Comparison of ENCODE assay signal across 1 cellular context in the genomic region with DNA sequence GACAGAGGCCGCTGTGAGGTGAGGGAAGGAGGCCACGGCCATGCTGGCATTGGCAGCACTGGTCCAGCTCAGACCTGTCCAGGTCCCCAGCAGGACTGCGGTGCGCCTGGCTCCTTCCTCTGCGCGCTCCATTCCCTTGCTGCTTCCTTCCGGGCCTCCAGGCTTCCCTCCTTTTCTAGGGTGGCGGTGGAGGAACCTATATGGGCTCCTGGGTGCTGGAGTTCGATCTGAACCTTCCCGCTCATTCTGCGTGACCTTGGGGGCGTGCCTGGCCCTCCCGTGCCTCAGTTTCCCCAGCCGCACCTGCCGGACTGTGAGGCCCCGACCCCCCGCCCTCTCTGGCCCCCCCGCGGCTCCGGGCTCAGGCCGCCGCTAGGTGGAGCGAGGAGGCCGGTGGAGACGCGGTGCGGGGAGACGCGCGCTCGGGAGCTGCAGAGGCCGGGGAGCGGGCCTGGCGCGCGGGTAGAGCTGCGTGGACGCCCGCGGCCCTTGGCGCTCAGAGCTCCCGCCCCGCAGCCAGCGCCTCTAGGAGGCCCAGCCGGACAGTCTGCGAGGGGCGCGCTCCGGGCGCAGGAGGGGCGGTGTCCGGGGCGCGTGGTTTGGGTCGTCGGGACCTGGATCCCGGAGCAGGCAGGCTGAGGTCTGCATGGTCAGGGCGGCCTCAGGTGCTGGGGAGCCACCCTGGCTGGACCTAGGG.
A peak's percentile ranks its signal among the peaks of the same experiment; 100 is the strongest.
TF ChIP-seq lines count a peak whose summit lies in the region.

No MANE protein-coding gene starts in this region.

TF ChIP-seq in HepG2, 621 proteins besides CTCF, POLR2A, EP300 and RAD21 (continued from another document and continues in another):
- TF ChIP-seq SP4 (CRISPR knock-in tag; IDR thresholded peaks at IDR 0.05), result no peak
- TF ChIP-seq SALL2 (CRISPR knock-in tag; IDR thresholded peaks at IDR 0.05), result no peak
- no peak for TF ChIP-seq ZC3H13 (CRISPR knock-in tag; IDR thresholded peaks at IDR 0.05)
- peak; percentile 52; the same call in 1 of the 2 replicates for TF ChIP-seq ZNF501 (CRISPR knock-in tag; IDR thresholded peaks at IDR 0.05)
- no peak for TF ChIP-seq NCOA5 (CRISPR knock-in tag; IDR thresholded peaks at IDR 0.05)
- TF ChIP-seq ZNF12 (CRISPR knock-in tag; IDR thresholded peaks at IDR 0.05), result no peak
- TF ChIP-seq, protein P1, sequence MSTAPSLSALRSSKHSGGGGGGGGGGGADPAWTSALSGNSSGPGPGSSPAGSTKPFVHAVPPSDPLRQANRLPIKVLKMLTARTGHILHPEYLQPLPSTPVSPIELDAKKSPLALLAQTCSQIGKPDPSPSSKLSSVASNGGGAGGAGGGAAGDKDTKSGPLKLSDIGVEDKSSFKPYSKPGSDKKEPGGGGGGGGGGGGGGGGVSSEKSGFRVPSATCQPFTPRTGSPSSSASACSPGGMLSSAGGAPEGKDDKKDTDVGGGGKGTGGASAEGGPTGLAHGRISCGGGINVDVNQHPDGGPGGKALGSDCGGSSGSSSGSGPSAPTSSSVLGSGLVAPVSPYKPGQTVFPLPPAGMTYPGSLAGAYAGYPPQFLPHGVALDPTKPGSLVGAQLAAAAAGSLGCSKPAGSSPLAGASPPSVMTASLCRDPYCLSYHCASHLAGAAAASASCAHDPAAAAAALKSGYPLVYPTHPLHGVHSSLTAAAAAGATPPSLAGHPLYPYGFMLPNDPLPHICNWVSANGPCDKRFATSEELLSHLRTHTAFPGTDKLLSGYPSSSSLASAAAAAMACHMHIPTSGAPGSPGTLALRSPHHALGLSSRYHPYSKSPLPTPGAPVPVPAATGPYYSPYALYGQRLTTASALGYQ (CRISPR knock-in tag; IDR thresholded peaks at IDR 0.05), result no peak
- TF ChIP-seq ZNF670 (CRISPR knock-in tag; IDR thresholded peaks at IDR 0.05; ENCODE audit: borderline replicate concordance), result no peak
- TF ChIP-seq ZNF747 (CRISPR knock-in tag; IDR thresholded peaks at IDR 0.05; ENCODE audit: borderline replicate concordance), result no peak
- TF ChIP-seq KLF11 (CRISPR knock-in tag; IDR thresholded peaks at IDR 0.05), result no peak
- TF ChIP-seq TOPORS (CRISPR knock-in tag; IDR thresholded peaks at IDR 0.05), result 0 out of 2 replicates have a peak, but pooled peaks have one; percentile 35
- no peak for TF ChIP-seq ZNF256 (CRISPR knock-in tag; conservative IDR thresholded peaks at IDR 0.05)
- TF ChIP-seq, protein P2, sequence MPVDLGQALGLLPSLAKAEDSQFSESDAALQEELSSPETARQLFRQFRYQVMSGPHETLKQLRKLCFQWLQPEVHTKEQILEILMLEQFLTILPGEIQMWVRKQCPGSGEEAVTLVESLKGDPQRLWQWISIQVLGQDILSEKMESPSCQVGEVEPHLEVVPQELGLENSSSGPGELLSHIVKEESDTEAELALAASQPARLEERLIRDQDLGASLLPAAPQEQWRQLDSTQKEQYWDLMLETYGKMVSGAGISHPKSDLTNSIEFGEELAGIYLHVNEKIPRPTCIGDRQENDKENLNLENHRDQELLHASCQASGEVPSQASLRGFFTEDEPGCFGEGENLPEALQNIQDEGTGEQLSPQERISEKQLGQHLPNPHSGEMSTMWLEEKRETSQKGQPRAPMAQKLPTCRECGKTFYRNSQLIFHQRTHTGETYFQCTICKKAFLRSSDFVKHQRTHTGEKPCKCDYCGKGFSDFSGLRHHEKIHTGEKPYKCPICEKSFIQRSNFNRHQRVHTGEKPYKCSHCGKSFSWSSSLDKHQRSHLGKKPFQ (CRISPR knock-in tag; IDR thresholded peaks at IDR 0.05; ENCODE audit: insufficient replicate concordance), result no peak
- TF ChIP-seq RCOR2 (CRISPR knock-in tag; IDR thresholded peaks at IDR 0.05), result no peak
- no peak for TF ChIP-seq ZNF577 (CRISPR knock-in tag; IDR thresholded peaks at IDR 0.05; ENCODE audit: borderline replicate concordance, low read depth)
- no peak for TF ChIP-seq NR1H2 (CRISPR knock-in tag; IDR thresholded peaks at IDR 0.05; ENCODE audit: borderline replicate concordance, low read depth)
- no peak for TF ChIP-seq BHLHE40 (IDR thresholded peaks at IDR 0.05; ENCODE audit: low read length)
- TF ChIP-seq ZNF24 (IDR thresholded peaks at IDR 0.05), result no peak
- TF ChIP-seq FOXA3 (CRISPR knock-in tag; IDR thresholded peaks at IDR 0.05), result peak; percentile 20; the same call in 1 of the 2 replicates
- TF ChIP-seq SRSF4 (IDR thresholded peaks at IDR 0.05; ENCODE audit: low read depth, low read length, poor library complexity, severe bottlenecking), result no peak
- TF ChIP-seq, protein P3, sequence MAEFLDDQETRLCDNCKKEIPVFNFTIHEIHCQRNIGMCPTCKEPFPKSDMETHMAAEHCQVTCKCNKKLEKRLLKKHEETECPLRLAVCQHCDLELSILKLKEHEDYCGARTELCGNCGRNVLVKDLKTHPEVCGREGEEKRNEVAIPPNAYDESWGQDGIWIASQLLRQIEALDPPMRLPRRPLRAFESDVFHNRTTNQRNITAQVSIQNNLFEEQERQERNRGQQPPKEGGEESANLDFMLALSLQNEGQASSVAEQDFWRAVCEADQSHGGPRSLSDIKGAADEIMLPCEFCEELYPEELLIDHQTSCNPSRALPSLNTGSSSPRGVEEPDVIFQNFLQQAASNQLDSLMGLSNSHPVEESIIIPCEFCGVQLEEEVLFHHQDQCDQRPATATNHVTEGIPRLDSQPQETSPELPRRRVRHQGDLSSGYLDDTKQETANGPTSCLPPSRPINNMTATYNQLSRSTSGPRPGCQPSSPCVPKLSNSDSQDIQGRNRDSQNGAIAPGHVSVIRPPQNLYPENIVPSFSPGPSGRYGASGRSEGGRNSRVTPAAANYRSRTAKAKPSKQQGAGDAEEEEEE (CRISPR knock-in tag; IDR thresholded peaks at IDR 0.05; ENCODE audit: borderline replicate concordance), result no peak
- TF ChIP-seq, protein P4, sequence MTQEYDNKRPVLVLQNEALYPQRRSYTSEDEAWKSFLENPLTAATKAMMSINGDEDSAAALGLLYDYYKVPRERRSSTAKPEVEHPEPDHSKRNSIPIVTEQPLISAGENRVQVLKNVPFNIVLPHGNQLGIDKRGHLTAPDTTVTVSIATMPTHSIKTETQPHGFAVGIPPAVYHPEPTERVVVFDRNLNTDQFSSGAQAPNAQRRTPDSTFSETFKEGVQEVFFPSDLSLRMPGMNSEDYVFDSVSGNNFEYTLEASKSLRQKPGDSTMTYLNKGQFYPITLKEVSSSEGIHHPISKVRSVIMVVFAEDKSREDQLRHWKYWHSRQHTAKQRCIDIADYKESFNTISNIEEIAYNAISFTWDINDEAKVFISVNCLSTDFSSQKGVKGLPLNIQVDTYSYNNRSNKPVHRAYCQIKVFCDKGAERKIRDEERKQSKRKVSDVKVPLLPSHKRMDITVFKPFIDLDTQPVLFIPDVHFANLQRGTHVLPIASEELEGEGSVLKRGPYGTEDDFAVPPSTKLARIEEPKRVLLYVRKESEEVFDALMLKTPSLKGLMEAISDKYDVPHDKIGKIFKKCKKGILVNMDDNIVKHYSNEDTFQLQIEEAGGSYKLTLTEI (CRISPR knock-in tag; conservative IDR thresholded peaks at IDR 0.05), result no peak
- TF ChIP-seq ZNF766 (CRISPR knock-in tag; IDR thresholded peaks at IDR 0.05; ENCODE audit: borderline replicate concordance), result no peak
- no peak for TF ChIP-seq MATR3 (CRISPR knock-in tag; IDR thresholded peaks at IDR 0.05)
- TF ChIP-seq ZNF556 (CRISPR knock-in tag; IDR thresholded peaks at IDR 0.05; ENCODE audit: borderline replicate concordance), result no peak
- no peak for TF ChIP-seq ZNF446 (CRISPR knock-in tag; IDR thresholded peaks at IDR 0.05)
- TF ChIP-seq, protein P5, sequence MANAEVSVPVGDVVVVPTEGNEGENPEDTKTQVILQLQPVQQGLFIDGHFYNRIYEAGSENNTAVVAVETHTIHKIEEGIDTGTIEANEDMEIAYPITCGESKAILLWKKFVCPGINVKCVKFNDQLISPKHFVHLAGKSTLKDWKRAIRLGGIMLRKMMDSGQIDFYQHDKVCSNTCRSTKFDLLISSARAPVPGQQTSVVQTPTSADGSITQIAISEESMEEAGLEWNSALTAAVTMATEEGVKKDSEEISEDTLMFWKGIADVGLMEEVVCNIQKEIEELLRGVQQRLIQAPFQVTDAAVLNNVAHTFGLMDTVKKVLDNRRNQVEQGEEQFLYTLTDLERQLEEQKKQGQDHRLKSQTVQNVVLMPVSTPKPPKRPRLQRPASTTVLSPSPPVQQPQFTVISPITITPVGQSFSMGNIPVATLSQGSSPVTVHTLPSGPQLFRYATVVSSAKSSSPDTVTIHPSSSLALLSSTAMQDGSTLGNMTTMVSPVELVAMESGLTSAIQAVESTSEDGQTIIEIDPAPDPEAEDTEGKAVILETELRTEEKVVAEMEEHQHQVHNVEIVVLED (CRISPR knock-in tag; IDR thresholded peaks at IDR 0.05; ENCODE audit: borderline replicate concordance), result no peak
- TF ChIP-seq, protein P6, sequence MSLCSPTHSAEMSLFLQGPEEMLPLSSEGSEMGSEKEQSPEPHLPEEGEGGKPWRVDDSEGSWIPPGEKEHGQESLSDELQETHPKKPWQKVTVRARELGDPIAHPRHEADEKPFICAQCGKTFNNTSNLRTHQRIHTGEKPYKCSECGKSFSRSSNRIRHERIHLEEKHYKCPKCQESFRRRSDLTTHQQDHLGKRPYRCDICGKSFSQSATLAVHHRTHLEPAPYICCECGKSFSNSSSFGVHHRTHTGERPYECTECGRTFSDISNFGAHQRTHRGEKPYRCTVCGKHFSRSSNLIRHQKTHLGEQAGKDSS (CRISPR knock-in tag; IDR thresholded peaks at IDR 0.05; ENCODE audit: borderline replicate concordance, low read depth), result no peak
- TF ChIP-seq REL (CRISPR knock-in tag; conservative IDR thresholded peaks at IDR 0.05), result no peak
- TF ChIP-seq, protein P7, sequence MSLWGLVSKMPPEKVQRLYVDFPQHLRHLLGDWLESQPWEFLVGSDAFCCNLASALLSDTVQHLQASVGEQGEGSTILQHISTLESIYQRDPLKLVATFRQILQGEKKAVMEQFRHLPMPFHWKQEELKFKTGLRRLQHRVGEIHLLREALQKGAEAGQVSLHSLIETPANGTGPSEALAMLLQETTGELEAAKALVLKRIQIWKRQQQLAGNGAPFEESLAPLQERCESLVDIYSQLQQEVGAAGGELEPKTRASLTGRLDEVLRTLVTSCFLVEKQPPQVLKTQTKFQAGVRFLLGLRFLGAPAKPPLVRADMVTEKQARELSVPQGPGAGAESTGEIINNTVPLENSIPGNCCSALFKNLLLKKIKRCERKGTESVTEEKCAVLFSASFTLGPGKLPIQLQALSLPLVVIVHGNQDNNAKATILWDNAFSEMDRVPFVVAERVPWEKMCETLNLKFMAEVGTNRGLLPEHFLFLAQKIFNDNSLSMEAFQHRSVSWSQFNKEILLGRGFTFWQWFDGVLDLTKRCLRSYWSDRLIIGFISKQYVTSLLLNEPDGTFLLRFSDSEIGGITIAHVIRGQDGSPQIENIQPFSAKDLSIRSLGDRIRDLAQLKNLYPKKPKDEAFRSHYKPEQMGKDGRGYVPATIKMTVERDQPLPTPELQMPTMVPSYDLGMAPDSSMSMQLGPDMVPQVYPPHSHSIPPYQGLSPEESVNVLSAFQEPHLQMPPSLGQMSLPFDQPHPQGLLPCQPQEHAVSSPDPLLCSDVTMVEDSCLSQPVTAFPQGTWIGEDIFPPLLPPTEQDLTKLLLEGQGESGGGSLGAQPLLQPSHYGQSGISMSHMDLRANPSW (CRISPR knock-in tag; IDR thresholded peaks at IDR 0.05; ENCODE audit: borderline replicate concordance), result no peak
- TF ChIP-seq ZBTB7A (CRISPR knock-in tag; IDR thresholded peaks at IDR 0.05), result no peak; the same call in none of the 2 replicates
- TF ChIP-seq, protein P8, sequence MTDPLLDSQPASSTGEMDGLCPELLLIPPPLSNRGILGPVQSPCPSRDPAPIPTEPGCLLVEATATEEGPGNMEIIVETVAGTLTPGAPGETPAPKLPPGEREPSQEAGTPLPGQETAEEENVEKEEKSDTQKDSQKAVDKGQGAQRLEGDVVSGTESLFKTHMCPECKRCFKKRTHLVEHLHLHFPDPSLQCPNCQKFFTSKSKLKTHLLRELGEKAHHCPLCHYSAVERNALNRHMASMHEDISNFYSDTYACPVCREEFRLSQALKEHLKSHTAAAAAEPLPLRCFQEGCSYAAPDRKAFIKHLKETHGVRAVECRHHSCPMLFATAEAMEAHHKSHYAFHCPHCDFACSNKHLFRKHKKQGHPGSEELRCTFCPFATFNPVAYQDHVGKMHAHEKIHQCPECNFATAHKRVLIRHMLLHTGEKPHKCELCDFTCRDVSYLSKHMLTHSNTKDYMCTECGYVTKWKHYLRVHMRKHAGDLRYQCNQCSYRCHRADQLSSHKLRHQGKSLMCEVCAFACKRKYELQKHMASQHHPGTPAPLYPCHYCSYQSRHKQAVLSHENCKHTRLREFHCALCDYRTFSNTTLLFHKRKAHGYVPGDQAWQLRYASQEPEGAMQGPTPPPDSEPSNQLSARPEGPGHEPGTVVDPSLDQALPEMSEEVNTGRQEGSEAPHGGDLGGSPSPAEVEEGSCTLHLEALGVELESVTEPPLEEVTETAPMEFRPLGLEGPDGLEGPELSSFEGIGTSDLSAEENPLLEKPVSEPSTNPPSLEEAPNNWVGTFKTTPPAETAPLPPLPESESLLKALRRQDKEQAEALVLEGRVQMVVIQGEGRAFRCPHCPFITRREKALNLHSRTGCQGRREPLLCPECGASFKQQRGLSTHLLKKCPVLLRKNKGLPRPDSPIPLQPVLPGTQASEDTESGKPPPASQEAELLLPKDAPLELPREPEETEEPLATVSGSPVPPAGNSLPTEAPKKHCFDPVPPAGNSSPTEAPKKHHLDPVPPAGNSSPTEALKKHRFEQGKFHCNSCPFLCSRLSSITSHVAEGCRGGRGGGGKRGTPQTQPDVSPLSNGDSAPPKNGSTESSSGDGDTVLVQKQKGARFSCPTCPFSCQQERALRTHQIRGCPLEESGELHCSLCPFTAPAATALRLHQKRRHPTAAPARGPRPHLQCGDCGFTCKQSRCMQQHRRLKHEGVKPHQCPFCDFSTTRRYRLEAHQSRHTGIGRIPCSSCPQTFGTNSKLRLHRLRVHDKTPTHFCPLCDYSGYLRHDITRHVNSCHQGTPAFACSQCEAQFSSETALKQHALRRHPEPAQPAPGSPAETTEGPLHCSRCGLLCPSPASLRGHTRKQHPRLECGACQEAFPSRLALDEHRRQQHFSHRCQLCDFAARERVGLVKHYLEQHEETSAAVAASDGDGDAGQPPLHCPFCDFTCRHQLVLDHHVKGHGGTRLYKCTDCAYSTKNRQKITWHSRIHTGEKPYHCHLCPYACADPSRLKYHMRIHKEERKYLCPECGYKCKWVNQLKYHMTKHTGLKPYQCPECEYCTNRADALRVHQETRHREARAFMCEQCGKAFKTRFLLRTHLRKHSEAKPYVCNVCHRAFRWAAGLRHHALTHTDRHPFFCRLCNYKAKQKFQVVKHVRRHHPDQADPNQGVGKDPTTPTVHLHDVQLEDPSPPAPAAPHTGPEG (CRISPR knock-in tag; IDR thresholded peaks at IDR 0.05), result no peak
- no peak for TF ChIP-seq ZFAT (CRISPR knock-in tag; conservative IDR thresholded peaks at IDR 0.05)
